18 cellular contexts compared by ENCODE assay signal in the genomic region with DNA sequence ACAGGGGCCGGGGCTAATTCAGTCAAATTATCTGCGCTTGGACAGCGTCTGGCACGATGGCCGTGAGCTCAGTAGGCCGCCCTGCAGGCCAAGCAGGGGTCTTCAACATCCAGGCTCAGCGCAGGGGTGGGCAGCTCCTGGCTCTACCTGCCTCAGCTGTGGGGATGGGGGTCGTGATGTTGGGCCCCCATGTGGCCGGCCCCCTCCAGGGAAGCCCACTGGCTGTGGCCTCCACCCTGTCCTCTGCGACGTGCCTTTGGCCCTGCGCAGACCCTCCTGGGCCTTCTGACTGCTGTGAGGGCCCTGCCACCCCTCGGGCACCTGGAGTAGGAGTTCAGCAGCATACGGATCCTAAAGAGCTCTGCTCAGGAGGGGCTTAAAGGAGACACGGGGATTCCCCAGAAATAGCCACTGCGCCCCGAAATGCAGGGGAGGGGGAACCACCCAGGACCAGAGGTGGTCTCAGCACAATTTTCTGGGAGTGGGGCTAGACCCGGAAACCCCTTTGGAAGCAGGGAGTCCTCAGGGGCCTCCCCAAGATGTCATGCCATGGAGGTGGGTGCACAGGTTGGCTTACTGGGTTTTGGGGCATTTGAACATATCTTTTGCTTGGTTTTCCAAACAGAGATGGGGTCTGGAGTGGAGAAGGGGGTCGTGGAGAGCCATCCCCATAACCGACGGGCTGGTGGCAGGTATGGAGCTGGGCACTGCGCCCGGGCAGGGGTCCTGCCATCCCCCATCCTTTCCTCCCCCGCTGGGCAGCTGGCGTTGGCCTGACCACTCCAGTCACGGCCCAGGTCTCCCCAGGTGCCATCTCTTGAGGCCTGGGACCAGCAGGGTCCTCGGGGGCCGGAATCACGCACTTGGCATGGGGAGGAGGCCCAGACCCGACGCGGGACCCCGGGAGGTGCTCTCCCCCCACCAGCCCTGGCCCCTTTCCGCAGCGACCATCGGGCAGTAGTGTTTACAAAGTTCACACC. TPM values are rescaled to one million over a fixed set of nuclear protein-coding genes. Genes with fewer than 3 reads are reported as not detected.
A peak's percentile ranks its signal among the peaks of the same experiment; 100 is the strongest.
DNase-seq lines count a peak whose midpoint lies in the region; ATAC-seq and TF ChIP-seq lines count a peak whose summit lies in the region.
"Had no signal": no experiment of that assay in that cellular context is flagged by ENCODE, and none has a peak within 500 bp of the region (broad histone marks: within the 10 kb centered on the region; RNA-seq: fewer than 3 reads in every experiment).

No MANE protein-coding gene starts in this region.

- TF ChIP-seq CTCF in heart left ventricle (IDR thresholded peaks at IDR 0.05) (no peak), heart right ventricle (IDR thresholded peaks at IDR 0.05) (no peak), right lobe of liver (IDR thresholded peaks at IDR 0.05) (no peak), type B pancreatic cell (conservative IDR thresholded peaks at IDR 0.05) (peak; percentile 26), Calu3 (IDR thresholded peaks at IDR 0.05; ENCODE audit: unreplicated experiment) (no peak), testis (IDR thresholded peaks at IDR 0.05) (no peak)

- intact Hi-C loops in heart left ventricle (cut with DNase I) = loop anchor here in 1 of 10 donors (10.0 kb wide), 1 partner anchor 54 kb away; no protein-coding TSS in a partner anchor
- intact Hi-C loops in heart right ventricle (cut with DNase I) = no loop called here
- intact Hi-C loops in right lobe of liver (cut with DNase I) = no loop called here
- intact Hi-C loops in Calu3 (cut with micrococcal nuclease; ENCODE audit: unreplicated experiment) = no loop called here
- intact Hi-C loops in testis (cut with DNase I; ENCODE audit: low total_unique reads) = no loop called here

- H3K27me3 Mint-ChIP-seq in type B pancreatic cell (peaks cover 11% of the 10 kb centered on the region), Calu3 (ENCODE audit: unreplicated experiment) (no peaks in the 10 kb centered on the region)

- no peak overlapping the region for H3K4me3 ChIP-seq in heart left ventricle
- H3K4me3 ChIP-seq in heart right ventricle = no peak overlapping the region
- H3K4me3 ChIP-seq in SK-N-MC = peak overlapping the region; percentile 42; the same call in 1 of the 2 replicates
- no peak overlapping the region for H3K4me3 ChIP-seq in right lobe of liver
- no peak overlapping the region for H3K4me3 ChIP-seq in testis
- H3K4me3 ChIP-seq: A549, dorsolateral prefrontal cortex, stomach had no signal

- no peaks in the 10 kb centered on the region for H3K36me3 ChIP-seq in heart left ventricle
- no peaks in the 10 kb centered on the region for H3K36me3 ChIP-seq in heart right ventricle
- no peaks in the 10 kb centered on the region for H3K36me3 ChIP-seq in SK-N-MC (ENCODE audit: insufficient read depth, low read length)
- no peaks in the 10 kb centered on the region for H3K36me3 ChIP-seq in right lobe of liver
- H3K36me3 ChIP-seq in testis (ENCODE audit: low read depth, missing control alignments) = no peaks in the 10 kb centered on the region
- H3K36me3 ChIP-seq: stomach had no signal

- BruUV-seq in Calu3 (replicated peaks; lab: Mats Ljungman, UMichigan) = no TSS peak

- no peak overlapping the region for H3K27ac Mint-ChIP-seq in type B pancreatic cell
- no peak overlapping the region for H3K27ac Mint-ChIP-seq in Calu3 (ENCODE audit: unreplicated experiment)
- H3K27ac Mint-ChIP-seq: activated naive CD4-positive, alpha-beta T cell treated with anti-CD3 and anti-CD28 coated beads, Interleukin-2, amount 10 ng/mL, durations not matched to agents 7 days and 5 days; activated T-cell treated with anti-CD3 and anti-CD28 coated beads, Interleukin-2, amount 50 U/mL, for 24 hours had no signal

- H3K4me3 Mint-ChIP-seq in type B pancreatic cell (no peak overlapping the region), Calu3 (ENCODE audit: low read depth, unreplicated experiment) (no peak overlapping the region)
- H3K4me3 Mint-ChIP-seq: activated naive CD4-positive, alpha-beta T cell treated with anti-CD3 and anti-CD28 coated beads, Interleukin-2, amount 10 ng/mL, durations not matched to agents 7 days and 5 days; activated T-cell treated with anti-CD3 and anti-CD28 coated beads, Interleukin-2, amount 50 U/mL, for 24 hours had no signal

- no peak overlapping the region for H3K9ac ChIP-seq in SK-N-MC (ENCODE audit: insufficient read length)

- H3K9me3 ChIP-seq in heart left ventricle (no peaks in the 10 kb centered on the region), heart right ventricle (no peaks in the 10 kb centered on the region), SK-N-MC (ENCODE audit: low read depth, low read length) (no peaks in the 10 kb centered on the region), right lobe of liver (no peaks in the 10 kb centered on the region), testis (no peaks in the 10 kb centered on the region)
- H3K9me3 ChIP-seq: A549, stomach had no signal

- no peak for ATAC-seq in heart left ventricle
- no peak for ATAC-seq in heart right ventricle
- ATAC-seq in right lobe of liver = no peak
- ATAC-seq: A549 had no signal

- H3K4me1 Mint-ChIP-seq in type B pancreatic cell (ENCODE audit: unreplicated experiment) = peaks cover 7% of the 10 kb centered on the region
- H3K4me1 Mint-ChIP-seq in Calu3 (ENCODE audit: low read depth, unreplicated experiment) = no peaks in the 10 kb centered on the region

- H3K36me3 Mint-ChIP-seq in type B pancreatic cell = no peaks in the 10 kb centered on the region
- peaks cover 64% of the 10 kb centered on the region for H3K36me3 Mint-ChIP-seq in Calu3 (ENCODE audit: insufficient read depth, unreplicated experiment)
- H3K36me3 Mint-ChIP-seq: activated naive CD4-positive, alpha-beta T cell treated with anti-CD3 and anti-CD28 coated beads, Interleukin-2, amount 10 ng/mL, durations not matched to agents 7 days and 5 days had no signal

- 84 to 87% (median 86%) methylated on average over 30 to 36 of the region's 36 CpGs for WGBS in heart left ventricle, 4 donors
- 83 to 86% methylated on average over 36 of the region's 36 CpGs for WGBS in heart right ventricle, 2 donors
- 57% methylated on average over 6 of the region's 36 CpGs for WGBS in right lobe of liver (ENCODE audit: insufficient coverage, low coverage, low lambda C conversion rate, missing lambda C conversion rate)
- WGBS in testis, 2 donors = 79 to 85% methylated on average over 18 to 36 of the region's 36 CpGs

- CTCF ChIA-PET in Calu3 (lab: Charles Lee) = interaction anchor here (0.6 to 2.1 kb wide), 3 partner anchors 16 to 45 kb away, joined by 3 to 9 read pairs (median 9); partner anchors contain the start of gene COX19

- H3K9me3 Mint-ChIP-seq in type B pancreatic cell (no peaks in the 10 kb centered on the region), Calu3 (ENCODE audit: low read depth, unreplicated experiment) (no peaks in the 10 kb centered on the region)
- H3K9me3 Mint-ChIP-seq: activated naive CD4-positive, alpha-beta T cell treated with anti-CD3 and anti-CD28 coated beads, Interleukin-2, amount 10 ng/mL, durations not matched to agents 7 days and 5 days; activated T-cell treated with anti-CD3 and anti-CD28 coated beads, Interleukin-2, amount 50 U/mL, for 24 hours had no signal

- peak in 3 of 5 donors; percentile 19 to 58 (median 26) for DNase-seq in heart left ventricle
- DNase-seq in heart right ventricle = no peak
- DNase-seq in SK-N-MC (ENCODE audit: low read depth, low spot score) = no peak
- DNase-seq in right lobe of liver = peak in 2 of 3 donors; percentile 17 to 44
- no peak for DNase-seq in type B pancreatic cell (ENCODE audit: extremely low spot score, unreplicated experiment)
- no peak for DNase-seq in Calu3
- DNase-seq in testis = no peak
- DNase-seq in stimulated activated CD4-positive, alpha-beta T cell treated with anti-CD3 and anti-CD28 coated beads, Interleukin-2, amount 100 ng/mL, for 48 hours = no peak
- DNase-seq: activated CD4-positive, CD25-positive, alpha-beta regulatory T cell treated with anti-CD3 and anti-CD28 coated beads, Interleukin-2, amount 50 U/mL, for 72 hours; activated naive CD4-positive, alpha-beta T cell treated with anti-CD3 and anti-CD28 coated beads, Interleukin-2, amount 10 ng/mL, durations not matched to agents 7 days and 5 days; activated T-cell treated with anti-CD3 and anti-CD28 coated beads, Interleukin-2, amount 50 U/mL, for 24 hours; GOT3; NCI-H2171 treated with DMSO at 0.1 percent for 48 hours; NCI-H526 treated with DMSO at 0.1 percent for 48 hours; stomach had no signal

- peaks cover 0 to 42% (median 7%) of the 10 kb centered on the region in 12 donors for H3K4me1 ChIP-seq in heart left ventricle
- peaks cover under 1 to 46% (median 8%) of the 10 kb centered on the region in 9 donors for H3K4me1 ChIP-seq in heart right ventricle
- H3K4me1 ChIP-seq in right lobe of liver = peaks cover 0 to 5% (median 0%) of the 10 kb centered on the region in 4 donors
- peaks cover 11% of the 10 kb centered on the region for H3K4me1 ChIP-seq in testis

- H3K27me3 ChIP-seq in heart left ventricle (peaks cover 0 to 11% (median 5%) of the 10 kb centered on the region in 9 donors), heart right ventricle (peaks cover 0 to 16% (median 8%) of the 10 kb centered on the region in 7 donors), right lobe of liver (peaks cover 0 to 3% of the 10 kb centered on the region in 2 donors), testis (no peaks in the 10 kb centered on the region)
- H3K27me3 ChIP-seq: dorsolateral prefrontal cortex had no signal

- H3K27ac ChIP-seq in heart left ventricle (no peak overlapping the region), heart right ventricle (no peak overlapping the region), SK-N-MC (no peak overlapping the region), right lobe of liver (no peak overlapping the region), testis (no peak overlapping the region)
- H3K27ac ChIP-seq: A549, stomach had no signal

- no peak for TF ChIP-seq POLR2A in heart left ventricle (IDR thresholded peaks at IDR 0.05)
- no peak for TF ChIP-seq POLR2A in right lobe of liver (IDR thresholded peaks at IDR 0.05)
- TF ChIP-seq POLR2A in testis (IDR thresholded peaks at IDR 0.05) = no peak

RNA-seq across cellular contexts. Expression of gene ADAP1, which starts 4.0 kb away (rescaled TPM):
- total RNA-seq in heart left ventricle (10 to 100 TPM in 6 of 9 donors, 1 to 10 TPM in 3; 7.0 to 16.5 (median 12.0) TPM), heart right ventricle (10 to 100 TPM in 5 of 10 donors, 1 to 10 TPM in 5; 5.2 to 14.9 (median 9.7) TPM), right lobe of liver (1 to 10 TPM; 1.4 to 4.2 (median 2.7) TPM), type B pancreatic cell (ENCODE audit: low replicate concordance) (15.7 and 18.1 TPM in 2 replicates), Calu3 (2022) (173 and 220 TPM in 2 replicates), testis (10 to 100 TPM in 1 of 2 donors, 1 to 10 TPM in 1; 6.1 to 10.9 TPM)
- polyA plus RNA-seq in heart left ventricle (10 to 100 TPM in 1 of 2 donors, 1 to 10 TPM in 1; 3.1 to 14.0 TPM), heart right ventricle (10 to 100 TPM in 1 of 2 donors, 1 to 10 TPM in 1; 2.3 to 13.5 TPM), testis (ENCODE audit: insufficient read depth, low read depth, low replicate concordance) (2.4 TPM)

RNA-seq across cellular contexts. Expression of gene COX19, which starts 16.8 kb away (rescaled TPM):
- 1 to 10 TPM; 3.1 to 7.8 (median 6.5) TPM for total RNA-seq in heart left ventricle
- 1 to 10 TPM; 5.7 to 6.6 TPM for polyA plus RNA-seq in heart left ventricle
- total RNA-seq in heart right ventricle = 1 to 10 TPM; 3.7 to 9.1 (median 6.1) TPM
- polyA plus RNA-seq in heart right ventricle = 1 to 10 TPM; 4.7 to 6.9 TPM
- 1 to 10 TPM; 3.2 to 6.5 (median 4.0) TPM for total RNA-seq in right lobe of liver
- total RNA-seq in type B pancreatic cell (ENCODE audit: low replicate concordance) = 14.8 and 15.4 TPM in 2 replicates
- total RNA-seq in Calu3 (2022) = 37.4 and 39.1 TPM in 2 replicates
- 10 to 100 TPM; 21.6 to 23.5 TPM for total RNA-seq in testis
- 8.8 TPM for polyA plus RNA-seq in testis (ENCODE audit: insufficient read depth, low read depth, low replicate concordance)

RNA-seq across cellular contexts. Expression of gene CYP2W1, which starts 24.5 kb away (rescaled TPM):
- not detected for total RNA-seq in heart left ventricle
- polyA plus RNA-seq in heart left ventricle = not detected
- total RNA-seq in heart right ventricle = not detected
- not detected for polyA plus RNA-seq in heart right ventricle
- not detected for total RNA-seq in right lobe of liver
- 13.6 and 15.3 TPM in 2 replicates for total RNA-seq in type B pancreatic cell (ENCODE audit: low replicate concordance)
- 0.71 and 1.3 TPM in 2 replicates for total RNA-seq in Calu3 (2022)
- 1 to 10 TPM in 1 of 2 donors, under 1 TPM in 1; 0.71 to 1.2 TPM for total RNA-seq in testis
- polyA plus RNA-seq in testis (ENCODE audit: insufficient read depth, low read depth, low replicate concordance) = 0.61 TPM
- total RNA-seq: omental fat pad had no signal
- polyA plus RNA-seq: A549 had no signal

Comparison
In these comparisons a context has a peak if more than half of its experiments do, and no peak if none do; other contexts are left out.
1. DNase-seq: peak in heart left ventricle (3 of 5) and right lobe of liver (2 of 3); none in heart right ventricle (0 of 2), SK-N-MC (single experiment), type B pancreatic cell (single experiment), Calu3 (single experiment), testis (single experiment) and stimulated activated CD4-positive, alpha-beta T cell treated with anti-CD3 and anti-CD28 coated beads, Interleukin-2, amount 100 ng/mL, for 48 hours (0 of 2).